In genomic region chr10:129531969-129532660, GRCh38 we compare ENCODE assay signal across 14 cellular contexts.
DNase-seq lines count a peak whose midpoint lies in the region; ATAC-seq, FAIRE-seq and TF ChIP-seq lines count a peak whose summit lies in the region.
"Had no signal": no experiment of that assay in that cellular context is flagged by ENCODE, and none has a peak within 500 bp of the region (broad histone marks: within the 10 kb centered on the region; RNA-seq: fewer than 3 reads in every experiment).

No MANE protein-coding gene starts in this region.

- CTCF ChIA-PET in activated B cell treated with CpG ODN at 0.5 μM for 24 hours (lab: Charles Lee): no interaction called here
- CTCF ChIA-PET in CD4-positive, alpha-beta T cell (lab: Charles Lee): no interaction called here

- H3K4me2 ChIP-seq in keratinocyte (ENCODE audit: control insufficient read depth, extremely low read depth, insufficient read depth, low read depth, low read length): peak overlapping the region; percentile 74

- dilution Hi-C loops in keratinocyte (cut with MboI; ENCODE audit: extremely low pct_ligation_motif_present, low sequenced_read_pairs): no loop called here

- H3K27ac Mint-ChIP-seq in HFFc6: peak overlapping the region; percentile 72; the same call in 1 of the 2 replicates
- H3K27ac Mint-ChIP-seq in activated B cell treated with CpG ODN at 0.5 μM for 24 hours: no peak overlapping the region
- H3K27ac Mint-ChIP-seq in CD4-positive, alpha-beta T cell: no peak overlapping the region
- H3K27ac Mint-ChIP-seq: activated CD4-positive, alpha-beta memory T cell treated with anti-CD3 and anti-CD28 coated beads for 36 hours had no signal

- peak; percentile 52 for DNase-seq in HFFc6
- no peak for DNase-seq in activated B cell treated with CpG ODN at 0.5 μM for 24 hours
- DNase-seq in keratinocyte (ENCODE audit: low read depth, low spot score): no peak
- no peak for DNase-seq in upper lobe of right lung
- no peak for DNase-seq in CD4-positive, alpha-beta T cell
- DNase-seq in NCI-H1436 (lab: John Stamatoyannopoulos, UW): no peak
- no peak for DNase-seq in NCI-H510A treated with DMSO at 0.1 percent for 48 hours (lab: John Stamatoyannopoulos, UW)
- DNase-seq: activated CD4-positive, alpha-beta memory T cell treated with anti-CD3 and anti-CD28 coated beads for 36 hours; activated gamma-delta T cell; esophagus squamous epithelium; small intestine; thyroid gland had no signal

- H3K9me3 Mint-ChIP-seq in HFFc6: peaks cover 4% of the 10 kb centered on the region; the same call in 1 of the 2 replicates
- H3K9me3 Mint-ChIP-seq in activated B cell treated with CpG ODN at 0.5 μM for 24 hours: peaks cover 2% of the 10 kb centered on the region
- H3K9me3 Mint-ChIP-seq in CD4-positive, alpha-beta T cell: no peaks in the 10 kb centered on the region

- H3K4me1 Mint-ChIP-seq in HFFc6 (ENCODE audit: low read depth) (peaks cover 21% of the 10 kb centered on the region), activated B cell treated with CpG ODN at 0.5 μM for 24 hours (peaks cover 25% of the 10 kb centered on the region)
- H3K4me1 Mint-ChIP-seq in CD4-positive, alpha-beta T cell (ENCODE audit: low read depth): peaks cover 16% of the 10 kb centered on the region

- ATAC-seq in activated B cell treated with CpG ODN at 0.5 μM for 24 hours (ENCODE audit: low read depth): no peak
- peak; percentile 4 for ATAC-seq in upper lobe of right lung
- ATAC-seq in CD4-positive, alpha-beta T cell (ENCODE audit: poor library complexity): no peak
- ATAC-seq: GM12878 had no signal

- H3K4me3 ChIP-seq in keratinocyte (ENCODE audit: control insufficient read depth in 2 of 3, extremely low read depth in 1 of 3, insufficient read depth in 2 of 3, low read depth in 1 of 3, low read length in 3 of 3): no peak overlapping the region
- H3K4me3 ChIP-seq in upper lobe of right lung: no peak overlapping the region
- H3K4me3 ChIP-seq: esophagus squamous epithelium, GM12878, thyroid gland had no signal

- peaks cover 2% of the 10 kb centered on the region for H3K79me2 ChIP-seq in keratinocyte (ENCODE audit: control insufficient read depth, insufficient read depth, low read length)

- peak; percentile 91 for FAIRE-seq in keratinocyte (lab: Jason Lieb, UNC)
- FAIRE-seq: GM12878, small intestine had no signal

- no peak overlapping the region for H3K9ac ChIP-seq in keratinocyte (ENCODE audit: control insufficient read depth, extremely low read depth, insufficient read depth, low read length)

- H3K36me3 Mint-ChIP-seq in HFFc6 (ENCODE audit: low read depth) (peaks cover 14% of the 10 kb centered on the region), activated B cell treated with CpG ODN at 0.5 μM for 24 hours (ENCODE audit: low read depth) (peaks cover 32% of the 10 kb centered on the region)
- H3K36me3 Mint-ChIP-seq in CD4-positive, alpha-beta T cell (ENCODE audit: low read depth): peaks cover 61% of the 10 kb centered on the region

- no peaks in the 10 kb centered on the region for H4K20me1 ChIP-seq in keratinocyte (ENCODE audit: control insufficient read depth, extremely low read depth, insufficient read depth, low read length)

- H2AFZ ChIP-seq in keratinocyte (ENCODE audit: control insufficient read depth, low read length): no peak overlapping the region

- H3K27me3 ChIP-seq in keratinocyte (ENCODE audit: control insufficient read depth, extremely low read depth, insufficient read depth, low read length): no peaks in the 10 kb centered on the region
- no peaks in the 10 kb centered on the region for H3K27me3 ChIP-seq in upper lobe of right lung
- H3K27me3 ChIP-seq in CD4-positive, alpha-beta T cell (ENCODE audit: control insufficient read depth, insufficient read depth, low read length): no peaks in the 10 kb centered on the region
- H3K27me3 ChIP-seq: esophagus squamous epithelium, thyroid gland had no signal

- POLR2A ChIA-PET in activated B cell treated with CpG ODN at 0.5 μM for 24 hours (lab: Charles Lee): no interaction called here
- POLR2A ChIA-PET in CD4-positive, alpha-beta T cell (lab: Charles Lee): no interaction called here

- intact Hi-C loops in activated B cell treated with CpG ODN at 0.5 μM for 24 hours (cut with micrococcal nuclease) (no loop called here), upper lobe of right lung (cut with DNase I) (no loop called here)
- intact Hi-C loops in CD4-positive, alpha-beta T cell (cut with DNase I, micrococcal nuclease): no loop called here

- H3K36me3 ChIP-seq in keratinocyte (ENCODE audit: control insufficient read depth in 2 of 2, extremely low read depth in 1 of 2, insufficient read depth in 2 of 2, low read length in 2 of 2) (no peaks in the 10 kb centered on the region), upper lobe of right lung (peaks cover 10% of the 10 kb centered on the region)
- H3K36me3 ChIP-seq: thyroid gland had no signal

- H3K27ac ChIP-seq in keratinocyte (ENCODE audit: control insufficient read depth, insufficient read depth, low read length) (peak overlapping the region; percentile 8), upper lobe of right lung (no peak overlapping the region)
- H3K27ac ChIP-seq in CD4-positive, alpha-beta T cell (ENCODE audit: low read depth, low read length): no peak overlapping the region

- no peak for TF ChIP-seq CTCF in HFFc6 (IDR thresholded peaks at IDR 0.05)
- TF ChIP-seq CTCF in activated B cell treated with CpG ODN at 0.5 μM for 24 hours (IDR thresholded peaks at IDR 0.05): no peak
- no peak for TF ChIP-seq CTCF in keratinocyte (optimal IDR thresholded peaks at IDR 0.05 in 1 of 3, IDR thresholded peaks at IDR 0.05 in 1 of 3, conservative IDR thresholded peaks at IDR 0.05 in 1 of 3; ENCODE audit: extremely low read depth in 1 of 3, insufficient read depth in 2 of 3, low read length in 3 of 3)
- TF ChIP-seq CTCF in upper lobe of right lung (IDR thresholded peaks at IDR 0.05): no peak
- TF ChIP-seq CTCF in CD4-positive, alpha-beta T cell (IDR thresholded peaks at IDR 0.05): no peak

- H3K27me3 Mint-ChIP-seq in HFFc6 (ENCODE audit: insufficient read depth): no peaks in the 10 kb centered on the region; the same call in 1 of the 2 replicates
- no peaks in the 10 kb centered on the region for H3K27me3 Mint-ChIP-seq in activated B cell treated with CpG ODN at 0.5 μM for 24 hours
- no peaks in the 10 kb centered on the region for H3K27me3 Mint-ChIP-seq in CD4-positive, alpha-beta T cell
- H3K27me3 Mint-ChIP-seq: activated CD4-positive, alpha-beta memory T cell treated with anti-CD3 and anti-CD28 coated beads for 36 hours; naive B cell had no signal

- H3K9me3 ChIP-seq in keratinocyte (ENCODE audit: control insufficient read depth, low read depth, low read length) (peaks cover 2% of the 10 kb centered on the region), upper lobe of right lung (no peaks in the 10 kb centered on the region)
- H3K9me3 ChIP-seq in CD4-positive, alpha-beta T cell (ENCODE audit: control insufficient read depth, low read length): peaks cover 6% of the 10 kb centered on the region
- H3K9me3 ChIP-seq: esophagus squamous epithelium, thyroid gland had no signal

- H3K4me3 Mint-ChIP-seq in HFFc6 (0 out of 2 replicates have a peak overlapping the region, but pooled peaks have one; percentile 39), activated B cell treated with CpG ODN at 0.5 μM for 24 hours (peak overlapping the region; percentile 38)
- H3K4me3 Mint-ChIP-seq in CD4-positive, alpha-beta T cell: no peak overlapping the region
- H3K4me3 Mint-ChIP-seq: activated CD4-positive, alpha-beta memory T cell treated with anti-CD3 and anti-CD28 coated beads for 36 hours had no signal

- no peaks in the 10 kb centered on the region for H3K9me1 ChIP-seq in keratinocyte (ENCODE audit: control insufficient read depth, extremely low read depth, insufficient read depth, low read length)

- H3K4me1 ChIP-seq in keratinocyte (ENCODE audit: control insufficient read depth, extremely low read depth, insufficient read depth, low read length): peaks cover 14% of the 10 kb centered on the region
- H3K4me1 ChIP-seq in upper lobe of right lung: peaks cover 22% of the 10 kb centered on the region
